In genomic region chr2:60311524-60311923, GRCh38 we compare ENCODE assay signal across 19 cellular contexts.
DNase-seq lines count a peak whose midpoint lies in the region; ATAC-seq and TF ChIP-seq lines count a peak whose summit lies in the region.
"Had no signal": no experiment of that assay in that cellular context is flagged by ENCODE, and none has a peak within 500 bp of the region (broad histone marks: within the 10 kb centered on the region; RNA-seq: fewer than 3 reads in every experiment).

No MANE protein-coding gene starts in this region.

- H3K36me3 ChIP-seq in endodermal cell (ENCODE audit: control insufficient read depth, insufficient read depth, low read length) (no peaks in the 10 kb centered on the region), Caco-2 (ENCODE audit: control insufficient read depth, insufficient read depth, low read length) (no peaks in the 10 kb centered on the region), smooth muscle cell (ENCODE audit: low read depth) (no peaks in the 10 kb centered on the region)
- H3K36me3 ChIP-seq: HAP-1, right lobe of liver, stomach had no signal

- no peak overlapping the region for H2AFZ ChIP-seq in smooth muscle cell (ENCODE audit: low read depth)

- TF ChIP-seq CTCF in GM20000 (IDR thresholded peaks at IDR 0.05; ENCODE audit: extremely low read depth, missing control alignments) (no peak), endodermal cell (conservative IDR thresholded peaks at IDR 0.05) (no peak), Caco-2 (IDR thresholded peaks at IDR 0.05; ENCODE audit: insufficient read depth in 1 of 2, low read depth in 1 of 2, low read length in 1 of 2, severe bottlenecking in 1 of 2, unreplicated experiment in 1 of 2) (no peak), smooth muscle cell (IDR thresholded peaks at IDR 0.05; ENCODE audit: borderline replicate concordance, insufficient read depth, poor library complexity, severe bottlenecking) (no peak)

- no peaks in the 10 kb centered on the region for H3K79me2 ChIP-seq in smooth muscle cell (ENCODE audit: low read depth)

- intact Hi-C loops in left cardiac atrium (cut with DNase I) (no loop called here), Caco-2 (cut with micrococcal nuclease; ENCODE audit: unreplicated experiment) (no loop called here)

- H3K4me2 ChIP-seq in smooth muscle cell = no peak overlapping the region

- H3K27me3 ChIP-seq in endodermal cell (ENCODE audit: control insufficient read depth, insufficient read depth, low read length, poor library complexity, severe bottlenecking) = peaks cover 81% of the 10 kb centered on the region
- no peaks in the 10 kb centered on the region for H3K27me3 ChIP-seq in Caco-2 (replicated peaks; ENCODE audit: control insufficient read depth, insufficient read depth, low read length)
- no peaks in the 10 kb centered on the region for H3K27me3 ChIP-seq in smooth muscle cell (ENCODE audit: low read depth)
- H3K27me3 ChIP-seq: right lobe of liver had no signal

- H3K9ac ChIP-seq in endodermal cell (ENCODE audit: extremely low read depth, low read length, poor library complexity, severe bottlenecking) = no peak overlapping the region
- H3K9ac ChIP-seq in smooth muscle cell (ENCODE audit: low read depth) = no peak overlapping the region

- H4K20me1 ChIP-seq in smooth muscle cell (ENCODE audit: low read depth) = no peaks in the 10 kb centered on the region

- H3K9me3 Mint-ChIP-seq in endodermal cell = no peaks in the 10 kb centered on the region
- H3K9me3 Mint-ChIP-seq in Caco-2 (ENCODE audit: unreplicated experiment) = no peaks in the 10 kb centered on the region
- H3K9me3 Mint-ChIP-seq: activated T-cell treated with anti-CD3 and anti-CD28 coated beads, Interleukin-2, amount 50 U/mL, for 24 hours; natural killer cell treated with Interleukin-12 subunit alpha and Interleukin-12 subunit beta and Interleukin-15 and Interleukin-18, amount 100 ng/mL, for 72 hours; WTC11 had no signal

- no CpG with 5 or more reads among the region's 1 CpG for WGBS in endodermal cell (ENCODE audit: insufficient coverage in 1 of 2, insufficient read length in 1 of 2), 2 experiments
- WGBS in smooth muscle cell (ENCODE audit: low lambda C conversion rate) = 81% methylated on average over 1 of the region's 1 CpG

- POLR2A ChIA-PET in Caco-2 (lab: Charles Lee) = no interaction called here

- peak; percentile 49 for ATAC-seq in GM18511 (IDR thresholded peaks at IDR 0.05; ENCODE audit: unreplicated experiment)
- ATAC-seq in HG02870 (IDR thresholded peaks at IDR 0.05; ENCODE audit: unreplicated experiment) = peak; percentile 80
- peak; percentile 54 for ATAC-seq in HG03565 (IDR thresholded peaks at IDR 0.05; ENCODE audit: unreplicated experiment)
- ATAC-seq in left cardiac atrium = no peak
- ATAC-seq: natural killer cell treated with Interleukin-12 subunit alpha and Interleukin-12 subunit beta and Interleukin-15 and Interleukin-18, amount 100 ng/mL, for 72 hours; right lobe of liver; SK-N-SH treated with all-trans-retinoic acid at 6 μM for 48 hours; WTC11 had no signal

- H3K27ac ChIP-seq in endodermal cell (ENCODE audit: low read depth, low read length) = no peak overlapping the region
- no peak overlapping the region for H3K27ac ChIP-seq in smooth muscle cell (ENCODE audit: low read depth)
- H3K27ac ChIP-seq: right lobe of liver, stomach had no signal

- H3K9me3 ChIP-seq in endodermal cell (ENCODE audit: control insufficient read depth, low read length) (no peaks in the 10 kb centered on the region), Caco-2 (no peaks in the 10 kb centered on the region), smooth muscle cell (replicated peaks; ENCODE audit: low read depth) (no peaks in the 10 kb centered on the region)
- H3K9me3 ChIP-seq: HAP-1, right lobe of liver, stomach had no signal

- no peak overlapping the region for H3K4me3 Mint-ChIP-seq in endodermal cell
- H3K4me3 Mint-ChIP-seq in Caco-2 (ENCODE audit: unreplicated experiment) = no peak overlapping the region
- H3K4me3 Mint-ChIP-seq: activated T-cell treated with anti-CD3 and anti-CD28 coated beads, Interleukin-2, amount 50 U/mL, for 24 hours; natural killer cell treated with Interleukin-12 subunit alpha and Interleukin-12 subunit beta and Interleukin-15 and Interleukin-18, amount 100 ng/mL, for 72 hours; WTC11 had no signal

- H3K27ac Mint-ChIP-seq in endodermal cell = no peak overlapping the region
- H3K27ac Mint-ChIP-seq in Caco-2 (ENCODE audit: unreplicated experiment) = no peak overlapping the region
- H3K27ac Mint-ChIP-seq: activated T-cell treated with anti-CD3 and anti-CD28 coated beads, Interleukin-2, amount 50 U/mL, for 24 hours; WTC11 had no signal

- DNase-seq in GM20000 (ENCODE audit: low spot score) (peak; percentile 35), left cardiac atrium (no peak), endodermal cell (no peak), Caco-2 (no peak), smooth muscle cell (lab: John Stamatoyannopoulos, UW; ENCODE audit: unreplicated experiment) (no peak)
- DNase-seq: activated T-cell treated with anti-CD3 and anti-CD28 coated beads, Interleukin-2, amount 50 U/mL, for 24 hours; AML-193; cortex of kidney; DMS79; MM.1S; right lobe of liver; stomach had no signal

- H3K27me3 Mint-ChIP-seq in endodermal cell (ENCODE audit: insufficient read depth) (peaks cover 69% of the 10 kb centered on the region), Caco-2 (ENCODE audit: insufficient read depth, unreplicated experiment) (no peaks in the 10 kb centered on the region)
- H3K27me3 Mint-ChIP-seq: activated T-cell treated with anti-CD3 and anti-CD28 coated beads, Interleukin-2, amount 50 U/mL, for 24 hours had no signal

- H3F3A ChIP-seq in smooth muscle cell (ENCODE audit: low read depth) = no peaks in the 10 kb centered on the region

- H3K4me1 ChIP-seq in endodermal cell (ENCODE audit: control insufficient read depth, insufficient read depth, low read length) = no peaks in the 10 kb centered on the region
- H3K4me1 ChIP-seq in Caco-2 = 0 out of 2 replicates have a peak, but pooled peaks cover 2% of the 10 kb centered on the region
- peaks cover 13% of the 10 kb centered on the region for H3K4me1 ChIP-seq in smooth muscle cell (ENCODE audit: low read depth)
- H3K4me1 ChIP-seq: HAP-1 had no signal

- no TSS peak for BruUV-seq in Caco-2 (replicated peaks; lab: Mats Ljungman, UMichigan)

- H3K4me1 Mint-ChIP-seq in endodermal cell (peaks cover 16% of the 10 kb centered on the region), Caco-2 (ENCODE audit: low read depth, unreplicated experiment) (no peaks in the 10 kb centered on the region)

- H3K36me3 Mint-ChIP-seq in endodermal cell (ENCODE audit: low read depth) (no peaks in the 10 kb centered on the region), Caco-2 (ENCODE audit: insufficient read depth, unreplicated experiment) (no peaks in the 10 kb centered on the region)
- H3K36me3 Mint-ChIP-seq: natural killer cell treated with Interleukin-12 subunit alpha and Interleukin-12 subunit beta and Interleukin-15 and Interleukin-18, amount 100 ng/mL, for 72 hours; WTC11 had no signal

- CTCF ChIA-PET in Caco-2 (lab: Charles Lee) = no interaction called here

- H3K4me3 ChIP-seq in endodermal cell (ENCODE audit: low read length) (no peak overlapping the region), Caco-2 (ENCODE audit: low read depth, low read length) (no peak overlapping the region), smooth muscle cell (no peak overlapping the region)
- H3K4me3 ChIP-seq: HAP-1, right lobe of liver, stomach had no signal

Comparison
In these comparisons a context has a peak if more than half of its experiments do, and no peak if none do; other contexts are left out.
1. ATAC-seq: peak in GM18511 (single experiment), HG02870 (single experiment) and HG03565 (single experiment); none in left cardiac atrium (0 of 2).